10 cellular contexts compared by ENCODE assay signal in the genomic region with DNA sequence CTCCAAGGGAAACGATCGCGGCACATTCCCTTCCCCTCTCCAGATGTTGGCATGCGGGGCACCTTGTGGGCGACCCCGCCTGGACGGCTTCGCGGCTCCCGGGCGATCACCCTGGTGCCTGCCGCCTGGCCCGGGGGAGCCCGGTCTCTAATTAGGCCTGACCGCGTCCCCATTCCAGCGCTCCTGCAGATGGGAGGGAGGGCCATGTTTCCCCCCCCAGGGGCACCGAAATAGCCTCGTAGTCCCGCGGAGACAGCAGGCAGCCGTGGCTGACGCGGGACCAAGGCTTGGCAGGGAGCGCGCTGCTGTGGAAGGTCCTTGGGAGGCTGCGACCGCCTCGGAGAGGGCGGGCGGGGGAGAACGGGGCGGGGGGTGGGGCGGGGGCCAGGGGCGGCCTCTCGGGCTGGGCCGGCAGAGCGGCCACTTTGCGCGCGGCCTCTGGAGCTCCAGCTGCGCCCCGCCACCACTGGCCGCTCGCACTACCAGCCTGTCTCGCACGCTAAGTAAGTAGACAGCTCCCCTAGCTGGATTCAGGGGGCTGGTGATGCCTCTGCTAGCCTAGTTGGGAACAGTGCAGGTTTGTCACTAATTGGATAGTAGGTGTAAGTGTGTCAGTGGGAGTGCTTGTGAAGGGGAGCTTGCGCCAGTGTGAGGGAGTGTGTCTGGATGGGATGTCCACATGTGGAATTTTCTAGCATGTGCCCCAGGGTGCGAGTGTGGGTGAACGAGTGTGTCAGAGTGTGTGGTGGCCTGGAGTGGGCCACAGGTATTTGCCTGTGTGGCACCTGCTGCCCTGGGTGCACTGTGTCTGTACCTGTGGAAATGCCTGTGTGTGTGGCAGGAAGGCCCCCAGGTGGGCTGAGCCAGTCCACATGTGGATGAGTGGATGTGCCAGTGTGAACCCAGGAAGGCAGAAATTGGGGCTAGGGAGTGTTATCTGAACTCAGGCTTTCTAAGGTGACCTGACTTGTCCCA. TPM values are rescaled to one million over a fixed set of nuclear protein-coding genes. Genes with fewer than 3 reads are reported as not detected.
DNase-seq lines count a peak whose midpoint lies in the region; ATAC-seq, FAIRE-seq and TF ChIP-seq lines count a peak whose summit lies in the region.
"Had no signal": no experiment of that assay in that cellular context is flagged by ENCODE, and none has a peak within 500 bp of the region (broad histone marks: within the 10 kb centered on the region; RNA-seq: fewer than 3 reads in every experiment).

A gene with protein sequence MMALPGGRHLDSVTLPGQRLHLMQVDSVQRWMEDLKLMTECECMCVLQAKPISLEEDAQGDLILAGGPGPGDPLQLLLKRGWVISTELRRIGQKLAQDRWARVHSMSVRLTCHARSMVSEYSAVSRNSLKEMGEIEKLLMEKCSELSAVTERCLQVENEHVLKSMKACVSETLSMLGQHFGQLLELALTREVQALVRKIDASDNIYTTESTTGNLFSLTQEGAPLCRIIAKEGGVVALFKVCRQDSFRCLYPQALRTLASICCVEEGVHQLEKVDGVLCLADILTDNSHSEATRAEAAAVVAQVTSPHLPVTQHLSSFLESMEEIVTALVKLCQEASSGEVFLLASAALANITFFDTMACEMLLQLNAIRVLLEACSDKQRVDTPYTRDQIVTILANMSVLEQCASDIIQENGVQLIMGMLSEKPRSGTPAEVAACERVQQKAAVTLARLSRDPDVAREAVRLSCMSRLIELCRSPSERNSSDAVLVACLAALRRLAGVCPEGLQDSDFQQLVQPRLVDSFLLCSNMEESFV (plus strand): TSS at position 423 of the 975 bp plus-strand sequence. CDS start 34,252 bp downstream, outside the sequence.

- no peaks in the 10 kb centered on the region for H3K36me3 Mint-ChIP-seq in activated naive CD8-positive, alpha-beta T cell
- H3K36me3 Mint-ChIP-seq in activated naive CD8-positive, alpha-beta T cell treated with anti-CD3 and anti-CD28 coated beads, Interleukin-2, amount 50 U/mL, for 24 hours (ENCODE audit: low read depth) = no peaks in the 10 kb centered on the region

- H3K27ac Mint-ChIP-seq in activated naive CD8-positive, alpha-beta T cell = no peak within 1 kb of the TSS
- H3K27ac Mint-ChIP-seq in activated naive CD8-positive, alpha-beta T cell treated with anti-CD3 and anti-CD28 coated beads, Interleukin-2, amount 50 U/mL, for 24 hours = no peak within 1 kb of the TSS

- H3K27ac ChIP-seq in dorsolateral prefrontal cortex (no peak within 1 kb of the TSS), lower lobe of right lung (no peak within 1 kb of the TSS)

- H3K36me3 ChIP-seq in lower lobe of right lung = no peaks in the 10 kb centered on the region

- CTCF ChIA-PET in HEK293T (lab: Yijun Ruan, JAX) = interaction anchor here (1.2 kb wide), 2 partner anchors 14 to 15 kb away, joined by 3 to 4 read pairs; no protein-coding TSS in a partner anchor

- H3K9me3 ChIP-seq in lower lobe of right lung = no peaks in the 10 kb centered on the region

- peaks cover 14% of the 10 kb centered on the region for H3K4me1 Mint-ChIP-seq in activated naive CD8-positive, alpha-beta T cell (ENCODE audit: low read depth)
- H3K4me1 Mint-ChIP-seq in activated naive CD8-positive, alpha-beta T cell treated with anti-CD3 and anti-CD28 coated beads, Interleukin-2, amount 50 U/mL, for 24 hours = peaks cover 30% of the 10 kb centered on the region

- intact Hi-C loops in dorsolateral prefrontal cortex (cut with DNase I) (loop anchor here in 1 of 2 donors (5.0 kb wide), 1 partner anchor 43 kb away; no protein-coding TSS in a partner anchor), lower lobe of right lung (cut with DNase I) (no loop called here)

- POLR2A ChIA-PET in HEK293T (lab: Yijun Ruan, JAX) = no interaction called here

- no peak for TF ChIP-seq CTCF in dorsolateral prefrontal cortex (IDR thresholded peaks at IDR 0.05 in 54 of 56, conservative IDR thresholded peaks at IDR 0.05 in 2 of 56; ENCODE audit: low read depth in 1 of 56, partially characterized antibody in 56 of 56)
- no peak for TF ChIP-seq CTCF in lower lobe of right lung (IDR thresholded peaks at IDR 0.05)

- peaks cover 27% of the 10 kb centered on the region for H3K27me3 Mint-ChIP-seq in activated naive CD8-positive, alpha-beta T cell
- H3K27me3 Mint-ChIP-seq in activated naive CD8-positive, alpha-beta T cell treated with anti-CD3 and anti-CD28 coated beads, Interleukin-2, amount 50 U/mL, for 24 hours = peaks cover 34% of the 10 kb centered on the region

- H3K9me3 Mint-ChIP-seq in activated naive CD8-positive, alpha-beta T cell (ENCODE audit: low read depth) = no peaks in the 10 kb centered on the region
- H3K9me3 Mint-ChIP-seq in activated naive CD8-positive, alpha-beta T cell treated with anti-CD3 and anti-CD28 coated beads, Interleukin-2, amount 50 U/mL, for 24 hours = no peaks in the 10 kb centered on the region

- H3K4me3 ChIP-seq in dorsolateral prefrontal cortex (peak within 1 kb of the TSS in 57 of 59 donors; percentile 2 to 63 (median 44)), lower lobe of right lung (peak within 1 kb of the TSS; percentile 29)

- H3K4me1 ChIP-seq in lower lobe of right lung = no peaks in the 10 kb centered on the region

- peak; percentile 27 for FAIRE-seq in urothelium cell line (lab: Jason Lieb, UNC)

- H3K4me3 Mint-ChIP-seq in activated naive CD8-positive, alpha-beta T cell = peak within 1 kb of the TSS; percentile 2
- H3K4me3 Mint-ChIP-seq in activated naive CD8-positive, alpha-beta T cell treated with anti-CD3 and anti-CD28 coated beads, Interleukin-2, amount 50 U/mL, for 24 hours = no peak within 1 kb of the TSS

- DNase-seq in activated naive CD8-positive, alpha-beta T cell treated with anti-CD3 and anti-CD28 coated beads, Interleukin-2, amount 50 U/mL, for 24 hours = no peak
- DNase-seq in dorsolateral prefrontal cortex (peak in 1 of 10 donors; percentile 41), lower lobe of right lung (no peak), urothelium cell line (ENCODE audit: low spot score) (no peak), HEK293T (ENCODE audit: extremely low spot score) (no peak), DMS153 treated with DMSO at 0.1 percent for 48 hours (lab: John Stamatoyannopoulos, UW; ENCODE audit: unreplicated experiment) (no peak)
- DNase-seq: foreskin melanocyte had no signal

- H3K27me3 ChIP-seq in dorsolateral prefrontal cortex = peaks cover 0 to 34% (median 10%) of the 10 kb centered on the region in 45 donors
- H3K27me3 ChIP-seq in lower lobe of right lung (ENCODE audit: low read depth) = peaks cover 31% of the 10 kb centered on the region

- ATAC-seq in activated naive CD8-positive, alpha-beta T cell treated with anti-CD3 and anti-CD28 coated beads, Interleukin-2, amount 50 U/mL, for 24 hours = no peak
- ATAC-seq in lower lobe of right lung (peak; percentile 24 to 40), HG03159 (IDR thresholded peaks at IDR 0.05; ENCODE audit: unreplicated experiment) (no peak)

TF ChIP-seq in HEK293T, 16 proteins besides CTCF, POLR2A, EP300 and RAD21:
- TF ChIP-seq SP1 (IDR thresholded peaks at IDR 0.05) (no peak), LEF1 (IDR thresholded peaks at IDR 0.05; ENCODE audit: borderline replicate concordance) (no peak), SUZ12 (IDR thresholded peaks at IDR 0.05) (no peak), FOXK2 (IDR thresholded peaks at IDR 0.05) (no peak), HDGF (IDR thresholded peaks at IDR 0.05; ENCODE audit: borderline replicate concordance) (no peak), FOXM1 (IDR thresholded peaks at IDR 0.05; ENCODE audit: borderline replicate concordance) (no peak)
- TF ChIP-seq, protein P1, sequence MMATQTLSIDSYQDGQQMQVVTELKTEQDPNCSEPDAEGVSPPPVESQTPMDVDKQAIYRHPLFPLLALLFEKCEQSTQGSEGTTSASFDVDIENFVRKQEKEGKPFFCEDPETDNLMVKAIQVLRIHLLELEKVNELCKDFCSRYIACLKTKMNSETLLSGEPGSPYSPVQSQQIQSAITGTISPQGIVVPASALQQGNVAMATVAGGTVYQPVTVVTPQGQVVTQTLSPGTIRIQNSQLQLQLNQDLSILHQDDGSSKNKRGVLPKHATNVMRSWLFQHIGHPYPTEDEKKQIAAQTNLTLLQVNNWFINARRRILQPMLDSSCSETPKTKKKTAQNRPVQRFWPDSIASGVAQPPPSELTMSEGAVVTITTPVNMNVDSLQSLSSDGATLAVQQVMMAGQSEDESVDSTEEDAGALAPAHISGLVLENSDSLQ (IDR thresholded peaks at IDR 0.05) = no peak

RNA-seq across cellular contexts. Expression of the gene that starts here (rescaled TPM):
- total RNA-seq in dorsolateral prefrontal cortex = 1 to 10 TPM in 3 of 120 experiments, under 1 TPM in 71, not detected in 46; 0.14 to 1.7 (median 0.46) TPM
- 1.1 TPM for total RNA-seq in lower lobe of right lung
- total RNA-seq: Daoy had no signal

Comparison
In these comparisons a context has a peak if more than half of its experiments do, and no peak if none do; other contexts are left out.
1. ATAC-seq: peak in lower lobe of right lung (2 of 2); none in activated naive CD8-positive, alpha-beta T cell treated with anti-CD3 and anti-CD28 coated beads, Interleukin-2, amount 50 U/mL, for 24 hours (single experiment) and HG03159 (single experiment).